In genomic region chr14:35277179-35277578, GRCh38 we compare ENCODE assay signal across 24 cellular contexts. TPM values are rescaled to one million over a fixed set of nuclear protein-coding genes. Genes with fewer than 3 reads are reported as not detected.
DNase-seq lines count a peak whose midpoint lies in the region; ATAC-seq and TF ChIP-seq lines count a peak whose summit lies in the region.
"Had no signal": no experiment of that assay in that cellular context is flagged by ENCODE, and none has a peak within 500 bp of the region (broad histone marks: within the 10 kb centered on the region; RNA-seq: fewer than 3 reads in every experiment).

No MANE protein-coding gene starts in this region.

- peaks cover 37% of the 10 kb centered on the region for H3K36me3 Mint-ChIP-seq in T-helper 1 cell treated with Interleukin-12 subunit alpha and Interleukin-12 subunit beta and Interleukin-4 antibody, amounts not matched to agents 30 μg/mL and 1 μg/mL, for 36 hours (ENCODE audit: low read depth)

- no peaks in the 10 kb centered on the region for H3K9me3 ChIP-seq in thyroid gland
- H3K9me3 ChIP-seq in Karpas-422 (ENCODE audit: low read length): no peaks in the 10 kb centered on the region
- H3K9me3 ChIP-seq: colonic mucosa, right atrium auricular region had no signal

- no peaks in the 10 kb centered on the region for H3K36me3 ChIP-seq in thyroid gland
- H3K36me3 ChIP-seq in Karpas-422 (ENCODE audit: insufficient read depth, low read length): no peaks in the 10 kb centered on the region
- H3K36me3 ChIP-seq: colonic mucosa had no signal

- peak overlapping the region; percentile 33 to 54 (median 50) for H3K27ac ChIP-seq in thyroid gland
- H3K27ac ChIP-seq in Karpas-422 (ENCODE audit: low read length): no peak overlapping the region
- H3K27ac ChIP-seq: colonic mucosa, HL-60, right atrium auricular region had no signal

- H3K4me1 ChIP-seq in thyroid gland: peaks cover 14 to 17% of the 10 kb centered on the region in 2 donors
- peaks cover 20% of the 10 kb centered on the region for H3K4me1 ChIP-seq in Karpas-422 (ENCODE audit: low read length)
- H3K4me1 ChIP-seq: colonic mucosa, right atrium auricular region had no signal

- peak in 1 of 2 donors; percentile 31 for TF ChIP-seq POLR2A in thyroid gland (IDR thresholded peaks at IDR 0.05)

- no peaks in the 10 kb centered on the region for H3K27me3 Mint-ChIP-seq in T-helper 1 cell treated with Interleukin-12 subunit alpha and Interleukin-12 subunit beta and Interleukin-4 antibody, amounts not matched to agents 30 μg/mL and 1 μg/mL, for 36 hours (ENCODE audit: low read depth)
- H3K27me3 Mint-ChIP-seq: activated naive CD8-positive, alpha-beta T cell had no signal

- WGBS in thyroid gland, 2 donors: 33 to 55% methylated on average over 4 of the region's 4 CpGs

- DNase-seq in T-helper 1 cell (no peak), NCI-H2029 treated with DMSO at 0.1 percent for 48 hours (lab: John Stamatoyannopoulos, UW) (peak; percentile 100), epithelial cell of esophagus (ENCODE audit: low read depth) (peak; percentile 71), thyroid gland (peak; percentile 59 to 64), Karpas-422 (no peak), HuH-7 (ENCODE audit: low spot score) (no peak)
- DNase-seq: activated CD8-positive, alpha-beta memory T cell treated with anti-CD3 and anti-CD28 coated beads for 24 hours; activated T-cell treated with anti-CD3 and anti-CD28 coated beads, Interleukin-2, amount 50 U/mL, for 72 hours; C1 segment of cervical spinal cord; colonic mucosa; foreskin fibroblast; GOT3; hypothalamus; NCI-H1048; NCI-H446; SIG-M5 had no signal

- H2AFZ ChIP-seq in Karpas-422 (ENCODE audit: low read length): no peak overlapping the region

- no peaks in the 10 kb centered on the region for H3K79me2 ChIP-seq in Karpas-422 (ENCODE audit: low read length)

- H4K20me1 ChIP-seq in Karpas-422 (ENCODE audit: insufficient read depth, low read depth, low read length): no peaks in the 10 kb centered on the region

- H3K4me2 ChIP-seq in Karpas-422 (ENCODE audit: low read depth, low read length, poor library complexity, severe bottlenecking): no peak overlapping the region

- no peak overlapping the region for H3K9ac ChIP-seq in Karpas-422 (ENCODE audit: low read length)

- ATAC-seq in HG02973 (IDR thresholded peaks at IDR 0.05; ENCODE audit: unreplicated experiment): no peak
- ATAC-seq: activated CD4-positive, CD25-positive, alpha-beta regulatory T cell treated with anti-CD3 and anti-CD28 coated beads, Interleukin-2, amount 50 U/mL, for 24 hours; activated T-cell treated with anti-CD3 and anti-CD28 coated beads, Interleukin-2, amount 50 U/mL, for 72 hours; stimulated activated effector memory CD8-positive, alpha-beta T cell treated with anti-CD3 and anti-CD28 coated beads, Interleukin-12 subunit alpha, Interleukin-12 subunit beta, amount 100 ng/mL, for 72 hours had no signal

- intact Hi-C loops in thyroid gland (cut with DNase I): no loop called here

- no peak for TF ChIP-seq CTCF in epithelial cell of esophagus (IDR thresholded peaks at IDR 0.05; ENCODE audit: insufficient read depth, low read depth, low read length, missing control alignments)
- TF ChIP-seq CTCF in thyroid gland (IDR thresholded peaks at IDR 0.05): peak in 1 of 6 experiments; percentile 3

- peaks cover 7% of the 10 kb centered on the region for H3K4me1 Mint-ChIP-seq in T-helper 1 cell treated with Interleukin-12 subunit alpha and Interleukin-12 subunit beta and Interleukin-4 antibody, amounts not matched to agents 30 μg/mL and 1 μg/mL, for 36 hours (ENCODE audit: low read depth)
- H3K4me1 Mint-ChIP-seq: stimulated activated effector memory CD8-positive, alpha-beta T cell treated with anti-CD3 and anti-CD28 coated beads, Interleukin-12 subunit alpha, Interleukin-12 subunit beta, amount 100 ng/mL, for 72 hours had no signal

- no peaks in the 10 kb centered on the region for H3K9me3 Mint-ChIP-seq in T-helper 1 cell treated with Interleukin-12 subunit alpha and Interleukin-12 subunit beta and Interleukin-4 antibody, amounts not matched to agents 30 μg/mL and 1 μg/mL, for 36 hours
- H3K9me3 Mint-ChIP-seq: activated T-cell treated with anti-CD3 and anti-CD28 coated beads, Interleukin-2, amount 50 U/mL, for 72 hours; stimulated activated effector memory CD8-positive, alpha-beta T cell treated with anti-CD3 and anti-CD28 coated beads, Interleukin-12 subunit alpha, Interleukin-12 subunit beta, amount 100 ng/mL, for 72 hours; T-helper 2 cell treated with Interferon-gamma antibody and Interleukin-4, amounts not matched to agents 5 μg/mL and 100 μg/mL, for 36 hours had no signal

- H3K27me3 ChIP-seq in thyroid gland: no peaks in the 10 kb centered on the region
- no peaks in the 10 kb centered on the region for H3K27me3 ChIP-seq in Karpas-422 (ENCODE audit: low read length)
- H3K27me3 ChIP-seq: colonic mucosa, right atrium auricular region had no signal

- no peak overlapping the region for H3K4me3 Mint-ChIP-seq in T-helper 1 cell treated with Interleukin-12 subunit alpha and Interleukin-12 subunit beta and Interleukin-4 antibody, amounts not matched to agents 30 μg/mL and 1 μg/mL, for 36 hours
- H3K4me3 Mint-ChIP-seq: activated naive CD8-positive, alpha-beta T cell; activated T-cell treated with anti-CD3 and anti-CD28 coated beads, Interleukin-2, amount 50 U/mL, for 72 hours; stimulated activated effector memory CD8-positive, alpha-beta T cell treated with anti-CD3 and anti-CD28 coated beads, Interleukin-12 subunit alpha, Interleukin-12 subunit beta, amount 100 ng/mL, for 72 hours; T-helper 2 cell treated with Interferon-gamma antibody and Interleukin-4, amounts not matched to agents 5 μg/mL and 100 μg/mL, for 36 hours had no signal

- peak overlapping the region; percentile 26 for H3K27ac Mint-ChIP-seq in T-helper 1 cell treated with Interleukin-12 subunit alpha and Interleukin-12 subunit beta and Interleukin-4 antibody, amounts not matched to agents 30 μg/mL and 1 μg/mL, for 36 hours
- H3K27ac Mint-ChIP-seq: activated naive CD8-positive, alpha-beta T cell; activated T-cell treated with anti-CD3 and anti-CD28 coated beads, Interleukin-2, amount 50 U/mL, for 72 hours; stimulated activated effector memory CD8-positive, alpha-beta T cell treated with anti-CD3 and anti-CD28 coated beads, Interleukin-12 subunit alpha, Interleukin-12 subunit beta, amount 100 ng/mL, for 72 hours; T-helper 2 cell treated with Interferon-gamma antibody and Interleukin-4, amounts not matched to agents 5 μg/mL and 100 μg/mL, for 36 hours had no signal

- H3K4me3 ChIP-seq in epithelial cell of esophagus (ENCODE audit: low read length) (no peak overlapping the region), thyroid gland (replicated peaks in 1 of 3) (no peak overlapping the region), Karpas-422 (ENCODE audit: low read length) (no peak overlapping the region)
- H3K4me3 ChIP-seq: colonic mucosa, right atrium auricular region had no signal

- no peaks in the 10 kb centered on the region for H3K9me2 ChIP-seq in Karpas-422 (replicated peaks; ENCODE audit: insufficient read depth, low read length)

RNA-seq across cellular contexts. Expression of gene PSMA6, which starts 15.0 kb away (rescaled TPM):
- total RNA-seq in thyroid gland: 100 to 1,000 TPM; 107 to 157 (median 120) TPM
- total RNA-seq in Karpas-422 (2014; rRNA removed; shearing (Covaris generic); ENCODE audit: low replicate concordance): 327 and 344 TPM in 2 replicates

Comparison
In these comparisons a context has a peak if more than half of its experiments do, and no peak if none do; other contexts are left out.
1. DNase-seq: peak in NCI-H2029 treated with DMSO at 0.1 percent for 48 hours (single experiment), epithelial cell of esophagus (single experiment) and thyroid gland (2 of 2); none in T-helper 1 cell (0 of 5), Karpas-422 (single experiment) and HuH-7 (single experiment).